In genomic region chr17:44008205-44008909, GRCh38 we compare ENCODE assay signal across 11 cellular contexts. TPM values are rescaled to one million over a fixed set of nuclear protein-coding genes. Genes with fewer than 3 reads are reported as not detected.
DNase-seq lines count a peak whose midpoint lies in the region; ATAC-seq, FAIRE-seq and TF ChIP-seq lines count a peak whose summit lies in the region.
"Had no signal": no experiment of that assay in that cellular context is flagged by ENCODE, and none has a peak within 500 bp of the region (broad histone marks: within the 10 kb centered on the region; RNA-seq: fewer than 3 reads in every experiment).

No MANE protein-coding gene starts in this region.

- intact Hi-C loops in Calu3 (cut with micrococcal nuclease; ENCODE audit: unreplicated experiment): no loop called here

- H3K4me2 ChIP-seq in MM.1S (ENCODE audit: low read depth, low read length): peak overlapping the region; percentile 95; the same call in 1 of the 2 replicates
- H3K4me2 ChIP-seq in neural progenitor cell: peak overlapping the region; percentile 84

- H3K4me1 ChIP-seq in MM.1S (ENCODE audit: low read length) (peaks cover 22% of the 10 kb centered on the region; the same call in 1 of the 2 replicates), neural progenitor cell (peaks cover 19% of the 10 kb centered on the region)

- H3K9me3 ChIP-seq in MM.1S (replicated peaks; ENCODE audit: insufficient read depth, low read length) (no peaks in the 10 kb centered on the region), neural progenitor cell (ENCODE audit: low read depth) (no peaks in the 10 kb centered on the region)

- H3K4me3 ChIP-seq in MM.1S (ENCODE audit: low read length): no peak overlapping the region
- H3K4me3 ChIP-seq in neural progenitor cell: no peak overlapping the region

- no peaks in the 10 kb centered on the region for H3K9me3 Mint-ChIP-seq in Calu3 (ENCODE audit: low read depth, unreplicated experiment)
- no peaks in the 10 kb centered on the region for H3K9me3 Mint-ChIP-seq in central memory CD8-positive, alpha-beta T cell
- H3K9me3 Mint-ChIP-seq in neural progenitor cell: no peaks in the 10 kb centered on the region

- H3K36me3 ChIP-seq in MM.1S (replicated peaks; ENCODE audit: insufficient read depth, low read length) (no peaks in the 10 kb centered on the region), neural progenitor cell (no peaks in the 10 kb centered on the region)

- no TSS peak for BruUV-seq in Calu3 (replicated peaks; lab: Mats Ljungman, UMichigan)

- FAIRE-seq in H54 (lab: Jason Lieb, UNC): no peak

- H3K36me3 Mint-ChIP-seq in Calu3 (ENCODE audit: insufficient read depth, unreplicated experiment): peaks cover 44% of the 10 kb centered on the region
- H3K36me3 Mint-ChIP-seq in central memory CD8-positive, alpha-beta T cell (ENCODE audit: insufficient read depth): peaks cover 10% of the 10 kb centered on the region
- H3K36me3 Mint-ChIP-seq in neural progenitor cell: peaks cover 2% of the 10 kb centered on the region

- CTCF ChIA-PET in Calu3 (lab: Charles Lee): interaction anchor here (0.5 to 1.2 kb wide), 3 partner anchors 33 to 222 kb away, joined by 3 to 4 read pairs (median 3); no protein-coding TSS in a partner anchor

- TF ChIP-seq CTCF in Calu3 (IDR thresholded peaks at IDR 0.05; ENCODE audit: unreplicated experiment): no peak
- no peak for TF ChIP-seq CTCF in MM.1S (IDR thresholded peaks at IDR 0.05; ENCODE audit: low read length)
- no peak for TF ChIP-seq CTCF in neural progenitor cell (IDR thresholded peaks at IDR 0.05)

- H3K27ac Mint-ChIP-seq in Calu3 (ENCODE audit: unreplicated experiment) (peak overlapping the region; percentile 65), neural progenitor cell (no peak overlapping the region)
- H3K27ac Mint-ChIP-seq in central memory CD8-positive, alpha-beta T cell (ENCODE audit: low read depth): peak overlapping the region; percentile 53

- no peak for ATAC-seq in central memory CD8-positive, alpha-beta T cell (replicated peaks; ENCODE audit: extremely low read depth, poor library complexity, severe bottlenecking)
- ATAC-seq in HG03521 (IDR thresholded peaks at IDR 0.05; ENCODE audit: unreplicated experiment): no peak
- no peak for ATAC-seq in GM18909 (IDR thresholded peaks at IDR 0.05; ENCODE audit: poor library complexity, unreplicated experiment)
- no peak for ATAC-seq in GM21723 (IDR thresholded peaks at IDR 0.05; ENCODE audit: unreplicated experiment)

- H3K27ac ChIP-seq in MM.1S (ENCODE audit: low read length): no peak overlapping the region
- no peak overlapping the region for H3K27ac ChIP-seq in neural progenitor cell

- H3K4me3 Mint-ChIP-seq in Calu3 (ENCODE audit: low read depth, unreplicated experiment) (peak overlapping the region; percentile 80), neural progenitor cell (peak overlapping the region; percentile 94)
- peak overlapping the region; percentile 86 for H3K4me3 Mint-ChIP-seq in central memory CD8-positive, alpha-beta T cell

- H3K27me3 Mint-ChIP-seq in Calu3 (ENCODE audit: unreplicated experiment) (peaks cover 34% of the 10 kb centered on the region), neural progenitor cell (ENCODE audit: insufficient read depth, low read depth) (peaks cover 29% of the 10 kb centered on the region)
- peaks cover 9% of the 10 kb centered on the region for H3K27me3 Mint-ChIP-seq in central memory CD8-positive, alpha-beta T cell

- TF ChIP-seq POLR2A in H54 (IDR thresholded peaks at IDR 0.05; ENCODE audit: low read depth, low read length): no peak

- DNase-seq in Calu3 (no peak), MM.1S (no peak), neural progenitor cell (ENCODE audit: low spot score) (no peak), H54 (ENCODE audit: insufficient read length, low spot score) (no peak)
- no peak for DNase-seq in central memory CD8-positive, alpha-beta T cell (ENCODE audit: low spot score in 2 of 2)
- DNase-seq: activated effector memory CD4-positive, alpha-beta T cell treated with anti-CD3 and anti-CD28 coated beads, Interleukin-2, amount 50 U/mL, for 16 hours had no signal

- H3K4me1 Mint-ChIP-seq in Calu3 (ENCODE audit: low read depth, unreplicated experiment) (peaks cover 18% of the 10 kb centered on the region), neural progenitor cell (peaks cover 19% of the 10 kb centered on the region)
- peaks cover 26% of the 10 kb centered on the region for H3K4me1 Mint-ChIP-seq in central memory CD8-positive, alpha-beta T cell

- H2AFZ ChIP-seq in MM.1S (ENCODE audit: low read length): no peak overlapping the region
- no peak overlapping the region for H2AFZ ChIP-seq in neural progenitor cell (replicated peaks)

- H4K20me1 ChIP-seq in MM.1S (ENCODE audit: insufficient read depth, low read length) (no peaks in the 10 kb centered on the region), neural progenitor cell (ENCODE audit: low read depth) (peaks cover 23% of the 10 kb centered on the region)

- H3K27me3 ChIP-seq in MM.1S (replicated peaks; ENCODE audit: insufficient read depth, low read length) (peaks cover 21% of the 10 kb centered on the region), neural progenitor cell (peaks cover 39% of the 10 kb centered on the region)

- H3K9me2 ChIP-seq in MM.1S (replicated peaks; ENCODE audit: insufficient read depth, low read length): no peaks in the 10 kb centered on the region

- H3K9ac ChIP-seq in MM.1S (ENCODE audit: low read length) (no peak overlapping the region), neural progenitor cell (no peak overlapping the region)

- H3K79me2 ChIP-seq in MM.1S (ENCODE audit: low read length) (0 out of 2 replicates have a peak, but pooled peaks cover 2% of the 10 kb centered on the region), neural progenitor cell (ENCODE audit: low read depth) (no peaks in the 10 kb centered on the region)

- H3F3A ChIP-seq in MM.1S (ENCODE audit: insufficient read depth, low read length) (0 out of 2 replicates have a peak, but pooled peaks cover 3% of the 10 kb centered on the region), neural progenitor cell (ENCODE audit: low read depth) (peaks cover 28% of the 10 kb centered on the region)

RNA-seq across cellular contexts. Expression of gene NAGS, which starts 3.9 kb away (rescaled TPM):
- total RNA-seq in Calu3 (2022) (1.3 and 1.6 TPM in 2 replicates), neural progenitor cell (ENCODE audit: low replicate concordance) (1.8 and 2.2 TPM in 2 replicates)

RNA-seq across cellular contexts. Expression of gene TMEM101, which starts 6.4 kb away (rescaled TPM):
- 41.8 and 43.8 TPM in 2 replicates for total RNA-seq in Calu3 (2022)
- total RNA-seq in neural progenitor cell (ENCODE audit: low replicate concordance): 33.8 and 55.9 TPM in 2 replicates

RNA-seq across cellular contexts. Expression of gene PYY, which starts 54.6 kb away (rescaled TPM):
- total RNA-seq in Calu3 (2022) (not detected in 2 replicates), neural progenitor cell (ENCODE audit: low replicate concordance) (0.40 TPM in 1 of 2 replicates, not detected in the other)
- total RNA-seq: renal cortical epithelial cell, RPMI7951 had no signal

RNA-seq across cellular contexts. Expression of gene LSM12, which starts 58.1 kb away (rescaled TPM):
- total RNA-seq in Calu3 (2022) (79.5 and 90.6 TPM in 2 replicates), neural progenitor cell (ENCODE audit: low replicate concordance) (69.6 and 76.7 TPM in 2 replicates)
